In genomic region chr13:51025245-51025872, GRCh38 we compare ENCODE assay signal across 28 cellular contexts.
"Had no signal": no experiment of that assay in that cellular context is flagged by ENCODE, and none has a peak within 500 bp of the region (broad histone marks: within the 10 kb centered on the region; RNA-seq: fewer than 3 reads in every experiment).

No MANE protein-coding gene starts in this region.

- H3K27me3 ChIP-seq: heart left ventricle, spleen, testis, tibial nerve, upper lobe of right lung, vagina had no signal

- ATAC-seq: effector memory CD8-positive, alpha-beta T cell; heart left ventricle; left colon; left ventricle myocardium superior; psoas muscle; sciatic nerve; stimulated activated memory B cell treated with anti-CD40 and anti-IgM and Interleukin-4, amounts not matched to agents 10 μg/mL and 1 μg/mL and 100 μg/mL, for 72 hours; stimulated activated naive CD8-positive, alpha-beta T cell treated with anti-CD3 and anti-CD28 coated beads, Interleukin-15, amount 100 ng/mL, for 72 hours; upper lobe of right lung had no signal

- H3K9me3 ChIP-seq: testis, vagina had no signal

- H3K36me3 Mint-ChIP-seq: naive B cell; stimulated activated memory B cell treated with anti-CD40 and anti-IgM and Interleukin-4, amounts not matched to agents 10 μg/mL and 1 μg/mL and 100 μg/mL, for 72 hours had no signal

- FAIRE-seq: endothelial cell of umbilical vein, frontal cortex had no signal

- H3K4me3 Mint-ChIP-seq: dendritic cell treated with granulocyte-macrophage colony-stimulating factor and Interleukin-4, amounts not matched to agents 40 ng/mL and 50 ng/mL, for 4 days; effector memory CD8-positive, alpha-beta T cell; naive B cell; nephron; stimulated activated memory B cell treated with anti-CD40 and anti-IgM and Interleukin-4, amounts not matched to agents 10 μg/mL and 1 μg/mL and 100 μg/mL, for 72 hours; stimulated activated naive CD8-positive, alpha-beta T cell treated with anti-CD3 and anti-CD28 coated beads, Interleukin-15, amount 100 ng/mL, for 72 hours had no signal

- H3K4me3 ChIP-seq: heart left ventricle, lung, psoas muscle, spleen, testis, tibial nerve, upper lobe of right lung, vagina had no signal

- H3K4me1 ChIP-seq: heart left ventricle, parathyroid adenoma, psoas muscle, spleen, testis, tibial nerve, upper lobe of right lung, vagina had no signal

- H3K79me2 ChIP-seq: parathyroid adenoma had no signal

- H3K4me1 Mint-ChIP-seq: naive B cell; stimulated activated memory B cell treated with anti-CD40 and anti-IgM and Interleukin-4, amounts not matched to agents 10 μg/mL and 1 μg/mL and 100 μg/mL, for 72 hours; stimulated activated naive CD8-positive, alpha-beta T cell treated with anti-CD3 and anti-CD28 coated beads, Interleukin-15, amount 100 ng/mL, for 72 hours had no signal

- H3K9me3 Mint-ChIP-seq: effector memory CD8-positive, alpha-beta T cell had no signal

- H3K27ac Mint-ChIP-seq: dendritic cell treated with granulocyte-macrophage colony-stimulating factor and Interleukin-4, amounts not matched to agents 40 ng/mL and 50 ng/mL, for 4 days; effector memory CD8-positive, alpha-beta T cell; naive B cell; nephron; stimulated activated memory B cell treated with anti-CD40 and anti-IgM and Interleukin-4, amounts not matched to agents 10 μg/mL and 1 μg/mL and 100 μg/mL, for 72 hours had no signal

- H3K27ac ChIP-seq: heart left ventricle, parathyroid adenoma, psoas muscle, spleen, testis, tibial nerve, upper lobe of right lung, vagina had no signal

- H2AFZ ChIP-seq: parathyroid adenoma had no signal

- H3K36me3 ChIP-seq: heart left ventricle, tibial nerve, upper lobe of right lung, vagina had no signal

- H3K9ac ChIP-seq: parathyroid adenoma had no signal

- H3K27me3 Mint-ChIP-seq: dendritic cell treated with granulocyte-macrophage colony-stimulating factor and Interleukin-4, amounts not matched to agents 40 ng/mL and 50 ng/mL, for 4 days had no signal

- DNase-seq: effector memory CD8-positive, alpha-beta T cell; erythroblast; heart left ventricle; hippocampal formation; left colon; left ventricle myocardium superior; mesendoderm; naive B cell; occipital lobe; psoas muscle; retina; spleen; stimulated activated CD4-positive, alpha-beta T cell treated with anti-CD3 and anti-CD28 coated beads, Interleukin-15, amount 100 ng/mL, for 24 hours; stimulated activated CD4-positive, alpha-beta T cell treated with anti-CD3 and anti-CD28 coated beads, Interleukin-1b, Interleukin-23, amount 100 ng/mL, for 48 hours; stimulated activated CD4-positive, alpha-beta T cell treated with anti-CD3 and anti-CD28 coated beads, Interleukin-4, amount 100 ng/mL, for 24 hours; stimulated activated naive CD8-positive, alpha-beta T cell treated with anti-CD3 and anti-CD28 coated beads, Interleukin-15, amount 100 ng/mL, for 72 hours; testis; upper lobe of right lung had no signal
